In genomic region chrX:54999717-55000598, GRCh38 we compare ENCODE assay signal across 8 cellular contexts. TPM values are rescaled to one million over a fixed set of nuclear protein-coding genes. Genes with fewer than 3 reads are reported as not detected.
DNase-seq lines count a peak whose midpoint lies in the region; TF ChIP-seq lines count a peak whose summit lies in the region.

APEX2 (plus strand) TSS chrX:55000363; CDS start chrX:55000423, 60 bp downstream.

- no peaks in the 10 kb centered on the region for H3K27me3 ChIP-seq in effector memory CD4-positive, alpha-beta T cell (replicated peaks; ENCODE audit: control insufficient read depth, insufficient read depth, low read length, poor library complexity, severe bottlenecking)

- H3K9me3 ChIP-seq in effector memory CD4-positive, alpha-beta T cell (ENCODE audit: control insufficient read depth, low read length), result no peaks in the 10 kb centered on the region

- no peak for TF ChIP-seq CTCF in GM20000 (IDR thresholded peaks at IDR 0.05; ENCODE audit: extremely low read depth, missing control alignments)

- peaks cover 4% of the 10 kb centered on the region for H3K4me1 ChIP-seq in effector memory CD4-positive, alpha-beta T cell (ENCODE audit: control insufficient read depth, insufficient read depth, low read length, poor library complexity, severe bottlenecking)

- H3K27ac ChIP-seq in effector memory CD4-positive, alpha-beta T cell (ENCODE audit: insufficient read depth, low read length, poor library complexity, severe bottlenecking), result peak within 1 kb of the TSS; percentile 87

- CTCF ChIA-PET in activated CD8-positive, alpha-beta memory T cell treated with anti-CD3 and anti-CD28 coated beads for 36 hours (lab: Charles Lee), result interaction anchor here (1.7 kb wide), 1 partner anchor 10 kb away, joined by 4 read pairs; no protein-coding TSS in a partner anchor

- peak; percentile 86 for DNase-seq in CMK (ENCODE audit: low read depth)
- peak; percentile 72 for DNase-seq in GM20000 (ENCODE audit: low spot score)
- DNase-seq in HT-29 (ENCODE audit: low spot score), result peak; percentile 91
- peak; percentile 86 to 88 for DNase-seq in NOMO-1 (lab: John Stamatoyannopoulos, UW; ENCODE audit: unreplicated experiment in 2 of 2)
- DNase-seq in effector memory CD4-positive, alpha-beta T cell, result peak; percentile 70 to 83 (median 80)
- peak; percentile 90 to 94 for DNase-seq in lung microvascular endothelial cell (ENCODE audit: low read depth in 2 of 2)
- peak; percentile 68 to 80 (median 70) for DNase-seq in stimulated activated CD4-positive, alpha-beta T cell treated with anti-CD3 and anti-CD28 coated beads, TNF-alpha, amount 100 ng/mL, for 48 hours (ENCODE audit: low read depth in 3 of 3)

- peak within 1 kb of the TSS; percentile 77 for H3K4me3 ChIP-seq in effector memory CD4-positive, alpha-beta T cell (ENCODE audit: insufficient read depth, low read depth, low read length, poor library complexity, severe bottlenecking)

- peaks cover 10% of the 10 kb centered on the region for H3K36me3 ChIP-seq in effector memory CD4-positive, alpha-beta T cell (ENCODE audit: control insufficient read depth, insufficient read depth, low read length)

- POLR2A ChIA-PET in activated CD8-positive, alpha-beta memory T cell treated with anti-CD3 and anti-CD28 coated beads for 36 hours (lab: Charles Lee), result interaction anchor here (0.6 to 1.6 kb wide), 4 partner anchors 10 to 971 kb away, joined by 3 to 6 read pairs (median 3); no protein-coding TSS in a partner anchor

RNA-seq across cellular contexts. Expression of gene APEX2, which starts in this region (rescaled TPM):
- total RNA-seq in HT-29 (2014; rRNA removed; shearing (Covaris generic)), result 18.3 and 20.1 TPM in 2 replicates
- 10 to 100 TPM; 36.8 to 39.4 TPM for total RNA-seq in activated CD8-positive, alpha-beta memory T cell treated with anti-CD3 and anti-CD28 coated beads for 36 hours
- total RNA-seq in lung microvascular endothelial cell, result 5.2 and 5.7 TPM in 2 replicates

Comparison
In these comparisons a context has a peak if more than half of its experiments do, and no peak if none do; other contexts are left out.
1. Peak in every context shown above with its lines: DNase-seq, H3K4me3 ChIP-seq and H3K27ac ChIP-seq.